In genomic region chr15:97960364-97961066, GRCh38 we compare ENCODE assay signal across 8 cellular contexts. TPM values are rescaled to one million over a fixed set of nuclear protein-coding genes. Genes with fewer than 3 reads are reported as not detected.
DNase-seq lines count a peak whose midpoint lies in the region; ATAC-seq and TF ChIP-seq lines count a peak whose summit lies in the region.

Gene ARRDC4, plus strand, starts transcription at chr15:97960703. Its CDS starts 159 bp downstream, at chr15:97960862.

- intact Hi-C loops in CD4-positive, alpha-beta T cell (cut with DNase I, micrococcal nuclease) = no loop called here
- intact Hi-C loops in PC-9 (cut with micrococcal nuclease; ENCODE audit: unreplicated experiment) = no loop called here

- H3K4me1 ChIP-seq in PC-9 (replicated peaks; ENCODE audit: insufficient read depth) (peaks cover 16% of the 10 kb centered on the region), mucosa of rectum (ENCODE audit: control insufficient read depth in 2 of 2, insufficient read depth in 2 of 2, low read length in 2 of 2) (peaks cover 15 to 31% of the 10 kb centered on the region in 2 donors)

- peak; percentile 84 to 99 (median 95) for DNase-seq in CD4-positive, alpha-beta T cell
- DNase-seq in HuH-7.5 (ENCODE audit: low spot score) = peak; percentile 40
- peak; percentile 98 to 99 for DNase-seq in PC-9
- peak; percentile 92 to 97 for DNase-seq in activated T-cell treated with anti-CD3 and anti-CD28 coated beads, Interleukin-2, amount 50 U/mL, for 72 hours
- peak; percentile 91 to 96 for DNase-seq in stimulated activated CD8-positive, alpha-beta memory T cell treated with anti-CD3 and anti-CD28 coated beads, Interleukin-4, amount 100 ng/mL, for 1 hour (ENCODE audit: low read depth in 2 of 2, low spot score in 1 of 2)

- H3K9me3 Mint-ChIP-seq in CD4-positive, alpha-beta T cell = no peaks in the 10 kb centered on the region
- no peaks in the 10 kb centered on the region for H3K9me3 Mint-ChIP-seq in activated T-cell treated with anti-CD3 and anti-CD28 coated beads, Interleukin-2, amount 50 U/mL, for 72 hours

- H3F3A ChIP-seq in PC-9 (ENCODE audit: insufficient read depth, low read depth) = 0 out of 2 replicates have a peak, but pooled peaks cover 7% of the 10 kb centered on the region

- H3K4me3 ChIP-seq in PC-9 (peak within 1 kb of the TSS; percentile 93), mucosa of rectum (ENCODE audit: low read length in 2 of 2) (peak within 1 kb of the TSS; percentile 93)

- H3K27me3 ChIP-seq in CD4-positive, alpha-beta T cell (ENCODE audit: control insufficient read depth, insufficient read depth, low read length) = no peaks in the 10 kb centered on the region
- H3K27me3 ChIP-seq in PC-9 (ENCODE audit: insufficient read depth, low read depth) (no peaks in the 10 kb centered on the region), mucosa of rectum (ENCODE audit: control insufficient read depth in 2 of 2, insufficient read depth in 2 of 2, low read length in 2 of 2) (no peaks in the 10 kb centered on the region)

- H3K9me3 ChIP-seq in CD4-positive, alpha-beta T cell (ENCODE audit: control insufficient read depth, low read length) = no peaks in the 10 kb centered on the region
- H3K9me3 ChIP-seq in PC-9 (ENCODE audit: insufficient read depth, low read depth) = no peaks in the 10 kb centered on the region
- H3K9me3 ChIP-seq in mucosa of rectum (ENCODE audit: control insufficient read depth in 2 of 2, low read length in 2 of 2) = no peaks in the 10 kb centered on the region

- POLR2A ChIA-PET in CD4-positive, alpha-beta T cell (lab: Charles Lee) = interaction anchor here (1.2 to 1.6 kb wide), 2 partner anchors 16 to 17 kb away, joined by 3 to 6 read pairs; no protein-coding TSS in a partner anchor
- POLR2A ChIA-PET in PC-9 (lab: Charles Lee; ENCODE audit: unreplicated experiment) = interaction anchor here (0.6 kb wide), 1 partner anchor 35 kb away, joined by 4 read pairs; no protein-coding TSS in a partner anchor

- no peaks in the 10 kb centered on the region for H3K36me3 Mint-ChIP-seq in CD4-positive, alpha-beta T cell (ENCODE audit: low read depth)
- no peaks in the 10 kb centered on the region for H3K36me3 Mint-ChIP-seq in activated T-cell treated with anti-CD3 and anti-CD28 coated beads, Interleukin-2, amount 50 U/mL, for 72 hours (ENCODE audit: insufficient read depth in 2 of 2)

- ATAC-seq in CD4-positive, alpha-beta T cell (ENCODE audit: poor library complexity) = peak; percentile 93
- ATAC-seq in GM21447 (IDR thresholded peaks at IDR 0.05; ENCODE audit: unreplicated experiment) = peak; percentile 82
- ATAC-seq in activated T-cell treated with anti-CD3 and anti-CD28 coated beads, Interleukin-2, amount 50 U/mL, for 72 hours (replicated peaks in 1 of 2) = peak; percentile 97 to 98
- ATAC-seq in esophagus mucosa = peak; percentile 100

- no peak for TF ChIP-seq CTCF in CD4-positive, alpha-beta T cell (IDR thresholded peaks at IDR 0.05)
- no peak for TF ChIP-seq CTCF in PC-9 (conservative IDR thresholded peaks at IDR 0.05)

- peak within 1 kb of the TSS; percentile 84 for H3K4me2 ChIP-seq in PC-9

- no TSS peak for BruUV-seq in PC-9 (replicated peaks; lab: Mats Ljungman, UMichigan)

- peaks cover 35% of the 10 kb centered on the region for H3K79me2 ChIP-seq in PC-9 (ENCODE audit: low read depth)

- peaks cover 26% of the 10 kb centered on the region for H3K4me1 Mint-ChIP-seq in CD4-positive, alpha-beta T cell (ENCODE audit: low read depth)
- H3K4me1 Mint-ChIP-seq in activated T-cell treated with anti-CD3 and anti-CD28 coated beads, Interleukin-2, amount 50 U/mL, for 72 hours (ENCODE audit: low read depth) = peaks cover 21% of the 10 kb centered on the region

- CTCF ChIA-PET in CD4-positive, alpha-beta T cell (lab: Charles Lee) = no interaction called here
- CTCF ChIA-PET in PC-9 (lab: Charles Lee) = interaction anchor here (0.6 kb wide), 1 partner anchor 16 kb away, joined by 4 read pairs; no protein-coding TSS in a partner anchor

- peak within 1 kb of the TSS; percentile 93 for H3K4me3 Mint-ChIP-seq in CD4-positive, alpha-beta T cell
- peak within 1 kb of the TSS; percentile 77 to 87 for H3K4me3 Mint-ChIP-seq in activated T-cell treated with anti-CD3 and anti-CD28 coated beads, Interleukin-2, amount 50 U/mL, for 72 hours

- H3K27ac ChIP-seq in CD4-positive, alpha-beta T cell (ENCODE audit: low read depth, low read length) = peak within 1 kb of the TSS; percentile 68
- H3K27ac ChIP-seq in PC-9 (peak within 1 kb of the TSS; percentile 44), mucosa of rectum (ENCODE audit: low read depth in 2 of 2, low read length in 2 of 2) (peak within 1 kb of the TSS; percentile 91 to 92)

- peaks cover 21% of the 10 kb centered on the region for H4K20me1 ChIP-seq in PC-9 (ENCODE audit: insufficient read depth)

- H3K27ac Mint-ChIP-seq in CD4-positive, alpha-beta T cell = peak within 1 kb of the TSS; percentile 80
- peak within 1 kb of the TSS; percentile 40 for H3K27ac Mint-ChIP-seq in activated T-cell treated with anti-CD3 and anti-CD28 coated beads, Interleukin-2, amount 50 U/mL, for 72 hours

- no peaks in the 10 kb centered on the region for H3K9me2 ChIP-seq in PC-9 (ENCODE audit: insufficient read depth)

- no peaks in the 10 kb centered on the region for H3K27me3 Mint-ChIP-seq in CD4-positive, alpha-beta T cell
- peaks cover 5% of the 10 kb centered on the region for H3K27me3 Mint-ChIP-seq in activated T-cell treated with anti-CD3 and anti-CD28 coated beads, Interleukin-2, amount 50 U/mL, for 72 hours (ENCODE audit: low read depth)

- H3K36me3 ChIP-seq in PC-9 (ENCODE audit: low read depth) (0 out of 2 replicates have a peak, but pooled peaks cover under 1% of the 10 kb centered on the region), mucosa of rectum (ENCODE audit: control insufficient read depth in 2 of 2, insufficient read depth in 2 of 2, low read length in 2 of 2) (peaks cover 0 to 9% of the 10 kb centered on the region in 2 donors)

- peak within 1 kb of the TSS; percentile 82 to 95 for H3K9ac ChIP-seq in mucosa of rectum (ENCODE audit: low read depth in 1 of 2, low read length in 2 of 2)

- peak within 1 kb of the TSS; percentile 85 for H2AFZ ChIP-seq in PC-9

RNA-seq across cellular contexts. Expression of gene ARRDC4, which starts in this region (rescaled TPM):
- total RNA-seq in CD4-positive, alpha-beta T cell = 1 to 10 TPM; 3.5 TPM
- total RNA-seq in PC-9 (2021) (5.7 and 6.9 TPM in 2 replicates), esophagus mucosa (2.9 TPM)
- 1 to 10 TPM; 1.5 to 1.8 TPM for total RNA-seq in activated T-cell treated with anti-CD3 and anti-CD28 coated beads, Interleukin-2, amount 50 U/mL, for 72 hours

Comparison
In these comparisons a context has a peak if more than half of its experiments do, and no peak if none do; other contexts are left out.
1. Peak in every context shown above with its lines: DNase-seq, ATAC-seq, H3K4me3 ChIP-seq and H3K27ac ChIP-seq.
2. DNase-seq: peak in every context shown above with its lines; median percentile 98 in PC-9; 95 in CD4-positive, alpha-beta T cell; 94 in activated T-cell treated with anti-CD3 and anti-CD28 coated beads, Interleukin-2, amount 50 U/mL, for 72 hours; 94 in stimulated activated CD8-positive, alpha-beta memory T cell treated with anti-CD3 and anti-CD28 coated beads, Interleukin-4, amount 100 ng/mL, for 1 hour; 40 in HuH-7.5.